In genomic region chr1:148679787-148680326, GRCh38 we compare ENCODE assay signal across 7 cellular contexts.
DNase-seq lines count a peak whose midpoint lies in the region; ATAC-seq and TF ChIP-seq lines count a peak whose summit lies in the region.
"Not testable (repeated sequence)": the region's sequence is repeated elsewhere in the genome, so short reads cannot be mapped to it uniquely, and the experiment has no call there.

No MANE protein-coding gene starts in this region.

- not testable (repeated sequence) for H3K4me1 ChIP-seq in right lobe of liver, psoas muscle

- TF ChIP-seq POLR2A in right lobe of liver (IDR thresholded peaks at IDR 0.05) = not testable (repeated sequence)

- H3K9me3 Mint-ChIP-seq in T-helper 2 cell treated with Interferon-gamma antibody and Interleukin-4, amounts not matched to agents 5 μg/mL and 100 μg/mL, for 36 hours; activated naive CD4-positive, alpha-beta T cell treated with anti-CD3 and anti-CD28 coated beads, Interleukin-2, amount 50 U/mL, for 24 hours: not testable (repeated sequence)

- peak; percentile 45 for ATAC-seq in GM18861 (IDR thresholded peaks at IDR 0.05; ENCODE audit: unreplicated experiment)
- ATAC-seq in HG03354 (IDR thresholded peaks at IDR 0.05; ENCODE audit: poor library complexity, severe bottlenecking, unreplicated experiment) = peak; percentile 52
- ATAC-seq in right lobe of liver = peak; percentile 83 to 94 (median 86)
- peak; percentile 74 to 91 (median 82) for ATAC-seq in psoas muscle

- WGBS in right lobe of liver (ENCODE audit: insufficient coverage, low coverage, low lambda C conversion rate, missing lambda C conversion rate) = 0% methylated on average over 1 of the region's 37 CpGs
- WGBS in psoas muscle, 3 donors = no CpG with 5 or more reads among the region's 37 CpGs

- H3K9me3 ChIP-seq in right lobe of liver, psoas muscle: not testable (repeated sequence)

- not testable (repeated sequence) for H3K4me1 Mint-ChIP-seq in T-helper 2 cell treated with Interferon-gamma antibody and Interleukin-4, amounts not matched to agents 5 μg/mL and 100 μg/mL, for 36 hours (ENCODE audit: low read depth); activated naive CD4-positive, alpha-beta T cell treated with anti-CD3 and anti-CD28 coated beads, Interleukin-2, amount 50 U/mL, for 24 hours

- H3K27me3 Mint-ChIP-seq in T-helper 2 cell treated with Interferon-gamma antibody and Interleukin-4, amounts not matched to agents 5 μg/mL and 100 μg/mL, for 36 hours (ENCODE audit: low read depth); activated naive CD4-positive, alpha-beta T cell treated with anti-CD3 and anti-CD28 coated beads, Interleukin-2, amount 50 U/mL, for 24 hours: not testable (repeated sequence)

- intact Hi-C loops in right lobe of liver (cut with DNase I); psoas muscle (cut with DNase I): not testable (repeated sequence)

- not testable (repeated sequence) for H3K27ac Mint-ChIP-seq in T-helper 2 cell treated with Interferon-gamma antibody and Interleukin-4, amounts not matched to agents 5 μg/mL and 100 μg/mL, for 36 hours; activated naive CD4-positive, alpha-beta T cell treated with anti-CD3 and anti-CD28 coated beads, Interleukin-2, amount 50 U/mL, for 24 hours

- not testable (repeated sequence) for H3K36me3 ChIP-seq in right lobe of liver; psoas muscle (ENCODE audit: insufficient read depth in 1 of 2, low read depth in 1 of 2)

- not testable (repeated sequence) for H3K27ac ChIP-seq in right lobe of liver, psoas muscle

- peak overlapping the region; percentile 55 for H3K4me3 ChIP-seq in fibroblast of pulmonary artery (replicated peaks; ENCODE audit: low read depth, low read length)
- H3K4me3 ChIP-seq in right lobe of liver = peak overlapping the region in 1 of 3 donors; percentile 64
- H3K4me3 ChIP-seq in psoas muscle = not testable (repeated sequence)

- not testable (repeated sequence) for H3K36me3 Mint-ChIP-seq in T-helper 2 cell treated with Interferon-gamma antibody and Interleukin-4, amounts not matched to agents 5 μg/mL and 100 μg/mL, for 36 hours (ENCODE audit: low read depth); activated naive CD4-positive, alpha-beta T cell treated with anti-CD3 and anti-CD28 coated beads, Interleukin-2, amount 50 U/mL, for 24 hours

- peak overlapping the region; percentile 66 for H3K4me3 Mint-ChIP-seq in T-helper 2 cell treated with Interferon-gamma antibody and Interleukin-4, amounts not matched to agents 5 μg/mL and 100 μg/mL, for 36 hours
- peak overlapping the region; percentile 71 for H3K4me3 Mint-ChIP-seq in activated naive CD4-positive, alpha-beta T cell treated with anti-CD3 and anti-CD28 coated beads, Interleukin-2, amount 50 U/mL, for 24 hours

- not testable (repeated sequence) for TF ChIP-seq CTCF in fibroblast of pulmonary artery (IDR thresholded peaks at IDR 0.05; ENCODE audit: low read length, missing control alignments); right lobe of liver (IDR thresholded peaks at IDR 0.05); psoas muscle (IDR thresholded peaks at IDR 0.05)

- not testable (repeated sequence) for H3K27me3 ChIP-seq in right lobe of liver; psoas muscle (ENCODE audit: insufficient read depth in 3 of 3, low read length in 2 of 3)

- not testable (repeated sequence) for DNase-seq in T-helper 2 cell treated with Interferon-gamma antibody and Interleukin-4, amounts not matched to agents 5 μg/mL and 100 μg/mL, for 36 hours (ENCODE audit: low spot score); fibroblast of pulmonary artery (ENCODE audit: low read depth); right lobe of liver; psoas muscle
